Comparison of ENCODE assay signal across 13 cellular contexts in genomic region chr12:26874501-26875296, GRCh38. TPM values are rescaled to one million over a fixed set of nuclear protein-coding genes. Genes with fewer than 3 reads are reported as not detected.
DNase-seq lines count a peak whose midpoint lies in the region; ATAC-seq and TF ChIP-seq lines count a peak whose summit lies in the region.
"Had no signal": no experiment of that assay in that cellular context is flagged by ENCODE, and none has a peak within 500 bp of the region (broad histone marks: within the 10 kb centered on the region; RNA-seq: fewer than 3 reads in every experiment).

No MANE protein-coding gene starts in this region.

- DNase-seq in DND-41 (no peak), SIG-M5 (lab: John Stamatoyannopoulos, UW) (peak; percentile 27), chondrocyte (ENCODE audit: low spot score) (no peak), NCI-H510A (lab: John Stamatoyannopoulos, UW) (no peak), kidney glomerular epithelial cell (lab: John Stamatoyannopoulos, UW) (no peak), NCI-H1436 treated with DMSO at 0.1 percent for 48 hours (lab: John Stamatoyannopoulos, UW) (no peak)
- DNase-seq: activated effector memory CD4-positive, alpha-beta T cell treated with anti-CD3 and anti-CD28 coated beads, Interleukin-2, amount 50 U/mL, for 16 hours; cortex of kidney; hypothalamus; naive thymus-derived CD8-positive, alpha-beta T cell; NCI-H526 treated with DMSO at 0.1 percent for 48 hours had no signal

- H3K27ac Mint-ChIP-seq in chondrocyte (ENCODE audit: unreplicated experiment) = no peak overlapping the region

- H3K9ac ChIP-seq in DND-41 (ENCODE audit: low read depth, low read length) = no peak overlapping the region

- H3K27ac ChIP-seq in DND-41 (ENCODE audit: low read length) = peak overlapping the region; percentile 15; the same call in 1 of the 2 replicates

- H3K36me3 Mint-ChIP-seq in chondrocyte (ENCODE audit: low read depth) = peaks cover 3% of the 10 kb centered on the region
- H3K36me3 Mint-ChIP-seq: naive thymus-derived CD8-positive, alpha-beta T cell had no signal

- ATAC-seq in DND-41 (ENCODE audit: insufficient read depth, low read depth) (no peak), GM19397 (IDR thresholded peaks at IDR 0.05; ENCODE audit: unreplicated experiment) (peak; percentile 40), HG03066 (IDR thresholded peaks at IDR 0.05; ENCODE audit: low read depth, unreplicated experiment) (peak; percentile 66)
- ATAC-seq: naive thymus-derived CD8-positive, alpha-beta T cell had no signal

- TF ChIP-seq CTCF in DND-41 (IDR thresholded peaks at IDR 0.05; ENCODE audit: borderline replicate concordance, extremely low read depth, low read length, poor library complexity, severe bottlenecking) (no peak), chondrocyte (IDR thresholded peaks at IDR 0.05) (no peak)

- H3K9me3 Mint-ChIP-seq in chondrocyte (ENCODE audit: low read depth) = peaks cover 12% of the 10 kb centered on the region
- H3K9me3 Mint-ChIP-seq: naive thymus-derived CD8-positive, alpha-beta T cell had no signal

- H2AFZ ChIP-seq in DND-41 (ENCODE audit: low read depth, low read length) = 0 out of 2 replicates have a peak overlapping the region, but pooled peaks have one; percentile 22

- H3K27me3 ChIP-seq in DND-41 (ENCODE audit: insufficient read depth, low read length, poor library complexity) = no peaks in the 10 kb centered on the region

- H3K4me2 ChIP-seq in DND-41 (ENCODE audit: insufficient read depth, low read length) = no peak overlapping the region

- H3K4me1 ChIP-seq in DND-41 (ENCODE audit: insufficient read depth, low read length) = peaks cover 79% of the 10 kb centered on the region

- no peak overlapping the region for H3K4me3 Mint-ChIP-seq in chondrocyte (ENCODE audit: unreplicated experiment)
- H3K4me3 Mint-ChIP-seq: naive thymus-derived CD8-positive, alpha-beta T cell had no signal

- no peaks in the 10 kb centered on the region for H4K20me1 ChIP-seq in DND-41 (ENCODE audit: insufficient read depth, low read length)

- no peaks in the 10 kb centered on the region for H3K9me3 ChIP-seq in DND-41 (ENCODE audit: insufficient read depth, low read length, severe bottlenecking)

- H3K79me2 ChIP-seq in DND-41 (ENCODE audit: insufficient read depth, low read length) = no peaks in the 10 kb centered on the region

- no peaks in the 10 kb centered on the region for H3K36me3 ChIP-seq in DND-41 (ENCODE audit: insufficient read depth, low read length)

- H3K27me3 Mint-ChIP-seq in chondrocyte (ENCODE audit: low read depth) = peaks cover 3% of the 10 kb centered on the region

- no peak overlapping the region for H3K4me3 ChIP-seq in DND-41 (ENCODE audit: low read depth in 1 of 2, low read length in 2 of 2)

- peaks cover 11% of the 10 kb centered on the region for H3K4me1 Mint-ChIP-seq in chondrocyte (ENCODE audit: low read depth)

RNA-seq across cellular contexts. Expression of gene ITPR2, which starts 41.7 kb away (rescaled TPM):
- total RNA-seq in chondrocyte = 18.7 to 28.8 TPM (median 19.8 TPM) in 3 replicates
